16 cellular contexts compared by ENCODE assay signal in genomic region chr6:45437441-45437820, GRCh38. TPM values are rescaled to one million over a fixed set of nuclear protein-coding genes. Genes with fewer than 3 reads are reported as not detected.
DNase-seq lines count a peak whose midpoint lies in the region; ATAC-seq, FAIRE-seq and TF ChIP-seq lines count a peak whose summit lies in the region.
"Had no signal": no experiment of that assay in that cellular context is flagged by ENCODE, and none has a peak within 500 bp of the region (broad histone marks: within the 10 kb centered on the region; RNA-seq: fewer than 3 reads in every experiment).

No MANE protein-coding gene starts in this region.

- H4K20me1 ChIP-seq in K562 (replicated peaks; ENCODE audit: control insufficient read depth, insufficient read depth, low read length) = no peaks in the 10 kb centered on the region

- TF ChIP-seq CTCF in HEK293 (tag by site-specific recombination; IDR thresholded peaks at IDR 0.05) (no peak), K562 (IDR thresholded peaks at IDR 0.05 in 2 of 3, conservative IDR thresholded peaks at IDR 0.05 in 1 of 3; ENCODE audit: insufficient read depth in 2 of 3, low read depth in 1 of 3, low read length in 3 of 3) (no peak), right lobe of liver (IDR thresholded peaks at IDR 0.05) (no peak), WERI-Rb-1 (IDR thresholded peaks at IDR 0.05; ENCODE audit: low read depth, low read length) (no peak)

- H3K4me3 ChIP-seq in ACC112 (ENCODE audit: low read depth, low read length) (peak overlapping the region; percentile 67), HEK293 (ENCODE audit: low read depth, low read length) (no peak overlapping the region), K562 (no peak overlapping the region), mucosa of rectum (ENCODE audit: low read length in 2 of 2) (no peak overlapping the region), right lobe of liver (no peak overlapping the region), WERI-Rb-1 (ENCODE audit: low read depth, low read length) (no peak overlapping the region)
- H3K4me3 ChIP-seq: body of pancreas had no signal

- TF ChIP-seq POLR2A in K562 (conservative IDR thresholded peaks at IDR 0.05) (no peak), right lobe of liver (IDR thresholded peaks at IDR 0.05) (no peak), erythroblast (IDR thresholded peaks at IDR 0.05; ENCODE audit: low read length) (no peak)

- 60% methylated on average over 3 of the region's 3 CpGs for WGBS in K562 (ENCODE audit: insufficient coverage, low coverage, missing lambda C conversion rate)
- WGBS in right lobe of liver (ENCODE audit: insufficient coverage, low coverage, low lambda C conversion rate, missing lambda C conversion rate) = 64% methylated on average over 3 of the region's 3 CpGs

- TF ChIP-seq RAD21 in K562 (CRISPR knock-in tag; conservative IDR thresholded peaks at IDR 0.05 in 1 of 2, IDR thresholded peaks at IDR 0.05 in 1 of 2) = no peak

- H2AFZ ChIP-seq in ACC112 (ENCODE audit: low read length, unreplicated experiment) (peak overlapping the region; percentile 15), K562 (ENCODE audit: low read depth, low read length) (peak overlapping the region; percentile 72)

- H3K9me1 ChIP-seq in K562 (ENCODE audit: control insufficient read depth, insufficient read depth, low read length) = no peaks in the 10 kb centered on the region

- H3K9ac ChIP-seq in K562 (ENCODE audit: insufficient read depth in 1 of 2, low read depth in 2 of 2, low read length in 2 of 2) = no peak overlapping the region
- H3K9ac ChIP-seq in mucosa of rectum (ENCODE audit: low read depth in 1 of 2, low read length in 2 of 2) = no peak overlapping the region

- H3K27ac ChIP-seq in ACC112 (ENCODE audit: low read depth, low read length) (peak overlapping the region; percentile 96), HEK293 (ENCODE audit: extremely low read depth, low read depth, low read length) (no peak overlapping the region), K562 (ENCODE audit: extremely low read depth, low read depth, low read length) (peak overlapping the region; percentile 58; the same call in 2 of the 3 replicates), mucosa of rectum (ENCODE audit: low read depth in 2 of 2, low read length in 2 of 2) (peak overlapping the region; percentile 2 to 19), right lobe of liver (no peak overlapping the region), WERI-Rb-1 (no peak overlapping the region)

- DNase-seq in K562 (ENCODE audit: extremely low read depth in 1 of 4, low spot score in 3 of 4) (no peak), medulla oblongata (ENCODE audit: extremely low spot score) (no peak), right lobe of liver (no peak), WERI-Rb-1 (no peak), erythroblast (lab: John Stamatoyannopoulos, UW) (no peak)
- DNase-seq: hippocampal formation; NCI-H146; NCI-H526 treated with DMSO at 0.1 percent for 48 hours; posterior cingulate gyrus; RPMI8226; stimulated activated naive B cell treated with anti-CD40 and anti-IgM and Interleukin-4, amounts not matched to agents 10 μg/mL and 1 μg/mL and 100 μg/mL, for 72 hours had no signal

- H3K36me3 ChIP-seq in ACC112 (ENCODE audit: insufficient read depth, low read length) = 0 out of 2 replicates have a peak, but pooled peaks cover 3% of the 10 kb centered on the region
- H3K36me3 ChIP-seq in HEK293 (ENCODE audit: control insufficient read depth in 2 of 2, insufficient read depth in 1 of 2, low read length in 2 of 2) = peaks cover 0 to 3% of the 10 kb centered on the region in 2 experiments; a peak in 1 of 3 replicates
- H3K36me3 ChIP-seq in K562 (ENCODE audit: control insufficient read depth, insufficient read depth, low read length) = no peaks in the 10 kb centered on the region
- no peaks in the 10 kb centered on the region for H3K36me3 ChIP-seq in mucosa of rectum (ENCODE audit: control insufficient read depth in 2 of 2, insufficient read depth in 2 of 2, low read length in 2 of 2)
- H3K36me3 ChIP-seq in right lobe of liver = no peaks in the 10 kb centered on the region
- no peaks in the 10 kb centered on the region for H3K36me3 ChIP-seq in WERI-Rb-1

- no peak for TF ChIP-seq EP300 in K562 (IDR thresholded peaks at IDR 0.05; ENCODE audit: low read length)

- H3K4me2 ChIP-seq in K562 (ENCODE audit: insufficient read depth, low read length) = peak overlapping the region; percentile 26; the same call in 1 of the 2 replicates

- H3K9me3 ChIP-seq in HEK293 (ENCODE audit: control insufficient read depth, insufficient read depth, low read depth, low read length) (no peaks in the 10 kb centered on the region), K562 (replicated peaks; ENCODE audit: control insufficient read depth, insufficient read depth, low read depth, low read length) (no peaks in the 10 kb centered on the region), mucosa of rectum (ENCODE audit: control insufficient read depth in 2 of 2, low read length in 2 of 2) (no peaks in the 10 kb centered on the region), right lobe of liver (no peaks in the 10 kb centered on the region), WERI-Rb-1 (ENCODE audit: severe bottlenecking) (no peaks in the 10 kb centered on the region)
- H3K9me3 ChIP-seq: body of pancreas had no signal

- POLR2A ChIA-PET in HEK293 (lab: Yijun Ruan, JAX) (no interaction called here), K562 (lab: Yijun Ruan, JAX) (interaction anchor here (2.1 to 2.5 kb wide), 3 partner anchors 8 to 14 kb away, joined by 8 to 10 read pairs (median 9); no protein-coding TSS in a partner anchor)

- peaks cover 6% of the 10 kb centered on the region for H3K79me2 ChIP-seq in ACC112 (ENCODE audit: control insufficient read depth, insufficient read depth, low read length, unreplicated experiment)
- no peaks in the 10 kb centered on the region for H3K79me2 ChIP-seq in K562 (ENCODE audit: control insufficient read depth, insufficient read depth, low read length)

- BruUV-seq in K562 (replicated peaks; lab: Mats Ljungman, UMichigan) = TSS peak; percentile 50

- H3K27me3 ChIP-seq in ACC112 (ENCODE audit: insufficient read depth, low read length) = no peaks in the 10 kb centered on the region
- H3K27me3 ChIP-seq in K562 (ENCODE audit: control insufficient read depth in 2 of 2, insufficient read depth in 2 of 2, low read length in 2 of 2) = no peaks in the 10 kb centered on the region
- H3K27me3 ChIP-seq in mucosa of rectum (ENCODE audit: control insufficient read depth in 2 of 2, insufficient read depth in 2 of 2, low read length in 2 of 2) = no peaks in the 10 kb centered on the region
- no peaks in the 10 kb centered on the region for H3K27me3 ChIP-seq in right lobe of liver
- H3K27me3 ChIP-seq in WERI-Rb-1 (ENCODE audit: insufficient read depth, low read depth, severe bottlenecking) = no peaks in the 10 kb centered on the region
- H3K27me3 ChIP-seq: body of pancreas had no signal

- H3K4me1 ChIP-seq in ACC112 (ENCODE audit: control insufficient read depth, insufficient read depth, low read length, unreplicated experiment) (peaks cover 75% of the 10 kb centered on the region), HEK293 (ENCODE audit: control insufficient read depth, insufficient read depth, low read length) (peaks cover 19% of the 10 kb centered on the region), K562 (replicated peaks in 1 of 2; ENCODE audit: control insufficient read depth in 2 of 2, insufficient read depth in 2 of 2, low read length in 2 of 2) (peaks cover 0 to 48% of the 10 kb centered on the region in 2 experiments; a peak in 4 of 5 replicates), mucosa of rectum (ENCODE audit: control insufficient read depth in 2 of 2, insufficient read depth in 2 of 2, low read length in 2 of 2) (peaks cover 2 to 5% of the 10 kb centered on the region in 2 donors), right lobe of liver (no peaks in the 10 kb centered on the region)
- H3K4me1 ChIP-seq: body of pancreas had no signal

- intact Hi-C loops in K562 (cut with micrococcal nuclease) (no loop called here), right lobe of liver (cut with DNase I) (no loop called here)

- CTCF ChIA-PET in HEK293 (lab: Yijun Ruan, JAX) = interaction anchor here (1.0 kb wide), 1 partner anchor 15 kb away, joined by 3 read pairs; no protein-coding TSS in a partner anchor
- CTCF ChIA-PET in K562 (lab: Yijun Ruan, JAX; ENCODE audit: low intra/inter-chr PET ratio) = no interaction called here

- no peak for FAIRE-seq in K562 (lab: Jason Lieb, UNC)
- FAIRE-seq: HepG2 had no signal

- ATAC-seq in K562 = no peak
- no peak for ATAC-seq in right lobe of liver
- ATAC-seq: body of pancreas, HepG2 had no signal

- in situ Hi-C loops in K562 (cut with MboI) = no loop called here

TF ChIP-seq in K562, 482 proteins besides CTCF, POLR2A, EP300 and RAD21 (continues in another document):
- no peak for TF ChIP-seq HMG20A (CRISPR knock-in tag; conservative IDR thresholded peaks at IDR 0.05)
- no peak for TF ChIP-seq USF1 (CRISPR knock-in tag; IDR thresholded peaks at IDR 0.05)
- TF ChIP-seq CEBPB (tag; IDR thresholded peaks at IDR 0.05) = 0 out of 2 replicates have a peak, but pooled peaks have one; percentile 2

RNA-seq across cellular contexts. Expression of gene SUPT3H, which starts 59.7 kb away (rescaled TPM):
- 7.5 and 15.8 TPM in 2 replicates for total RNA-seq in K562 (2011; cell fraction: chromatin; rRNA removed; ENCODE audit: low replicate concordance)
- 4.9 and 6.2 TPM in 2 replicates for total RNA-seq in K562 (2011; cell fraction: nucleolus; rRNA removed)
- 10.3 and 16.6 TPM in 2 replicates for total RNA-seq in K562 (2011; cell fraction: nucleoplasm; rRNA removed)
- total RNA-seq in K562 (2014; rRNA removed) (4.7 and 7.2 TPM in 2 replicates), K562 (2014; rRNA removed; fragmentation: Illumina TruSeq; extraction: Trizol) (9.4 and 10.1 TPM in 2 replicates), K562 (2015; rRNA removed; fragmentation: Illumina TruSeq; extraction: Trizol) (6.4 and 7.9 TPM in 2 replicates), K562 (2021) (11.3 and 11.9 TPM in 2 replicates), right lobe of liver (1 to 10 TPM in 5 of 6 experiments, under 1 TPM in 1; 0.95 to 2.8 (median 2.0) TPM)
- polyA plus RNA-seq in K562 (2011; rRNA removed) (15.3 and 18.6 TPM in 2 replicates), K562 (2014; fragmentation: Illumina TruSeq; extraction: Trizol) (15.6 and 15.8 TPM in 2 replicates), K562 (2014; fragmentation: Nextera tagmentation; extraction: Ambion mirVana) (10 to 100 TPM; 13.2 to 16.3 TPM), K562 (2014; rRNA removed) (8.1 and 14.7 TPM in 2 replicates)
- 15.9 and 18.2 TPM in 2 replicates for polyA plus RNA-seq in K562 (2011; cell fraction: cytosol; rRNA removed)
- 11.7 and 13.1 TPM in 2 replicates for polyA plus RNA-seq in K562 (2011; cell fraction: nucleus; rRNA removed)
- polyA plus RNA-seq in K562 (2012) = 11.6 and 25.6 TPM in 2 replicates
- 16.3 and 17.8 TPM in 2 replicates for polyA minus RNA-seq in K562 (2011; rRNA and poly(A)+ RNA removed)
- 3.0 and 20.3 TPM in 2 replicates for polyA minus RNA-seq in K562 (2011; cell fraction: cytosol; rRNA and poly(A)+ RNA removed)
- polyA minus RNA-seq in K562 (2011; cell fraction: nucleus; rRNA and poly(A)+ RNA removed) = 10.2 and 14.4 TPM in 2 replicates

Comparison
In these comparisons a context has a peak if more than half of its experiments do, and no peak if none do; other contexts are left out.
1. H3K27ac ChIP-seq: peak in ACC112 (single experiment), K562 (single experiment) and mucosa of rectum (2 of 2); none in HEK293 (single experiment), right lobe of liver (0 of 3) and WERI-Rb-1 (single experiment).